Comparison of ENCODE assay signal across 2 cellular contexts in genomic region chr16:3569851-3570250, GRCh38.
A peak's percentile ranks its signal among the peaks of the same experiment; 100 is the strongest.
TF ChIP-seq lines count a peak whose summit lies in the region.

No MANE protein-coding gene starts in this region.

TF ChIP-seq in K562, 482 proteins besides CTCF, POLR2A, EP300 and RAD21:
- TF ChIP-seq ADNP (tag; IDR thresholded peaks at IDR 0.05): 0 out of 2 replicates have a peak, but pooled peaks have one; percentile 36
- TF ChIP-seq PURB (CRISPR knock-in tag; IDR thresholded peaks at IDR 0.05; ENCODE audit: low read depth): no peak
- TF ChIP-seq RBM25 (IDR thresholded peaks at IDR 0.05; ENCODE audit: low read depth, low read length, severe bottlenecking): peak; percentile 82
- TF ChIP-seq ZNF431 (CRISPR knock-in tag; IDR thresholded peaks at IDR 0.05): no peak
- peak; percentile 79 for TF ChIP-seq BCOR (IDR thresholded peaks at IDR 0.05)
- TF ChIP-seq ZNF668 (CRISPR knock-in tag; IDR thresholded peaks at IDR 0.05): no peak
- TF ChIP-seq KDM1A (IDR thresholded peaks at IDR 0.05): peak; percentile 10 to 33; a peak in 1 of 4 replicates
- no peak for TF ChIP-seq ZMIZ1 (IDR thresholded peaks at IDR 0.05; ENCODE audit: low read depth in 2 of 2, low read length in 2 of 2)
- no peak for TF ChIP-seq ETV1 (tag; conservative IDR thresholded peaks at IDR 0.05; ENCODE audit: low read depth)
- no peak for TF ChIP-seq CUX1 (CRISPR knock-in tag; IDR thresholded peaks at IDR 0.05)
- no peak for TF ChIP-seq RBM17 (IDR thresholded peaks at IDR 0.05; ENCODE audit: borderline replicate concordance, low read depth, low read length)
- no peak for TF ChIP-seq U2AF1 (optimal IDR thresholded peaks at IDR 0.05; ENCODE audit: low read depth, low read length)
- TF ChIP-seq ZFP30 (CRISPR knock-in tag; IDR thresholded peaks at IDR 0.05; ENCODE audit: borderline replicate concordance): no peak
- TF ChIP-seq ZBTB1 (CRISPR knock-in tag; IDR thresholded peaks at IDR 0.05; ENCODE audit: borderline replicate concordance, low read depth): no peak
- no peak for TF ChIP-seq JUNB (CRISPR knock-in tag; conservative IDR thresholded peaks at IDR 0.05)
- no peak for TF ChIP-seq YBX1 (IDR thresholded peaks at IDR 0.05)
- TF ChIP-seq ZNF384 (IDR thresholded peaks at IDR 0.05; ENCODE audit: low read depth, low read length): no peak
- no peak for TF ChIP-seq CHCHD3 (CRISPR knock-in tag; IDR thresholded peaks at IDR 0.05)
- TF ChIP-seq CGGBP1 (CRISPR knock-in tag; IDR thresholded peaks at IDR 0.05): no peak
- TF ChIP-seq ZNF224 (CRISPR knock-in tag; IDR thresholded peaks at IDR 0.05): no peak
- TF ChIP-seq NFIX (CRISPR knock-in tag; IDR thresholded peaks at IDR 0.05; ENCODE audit: low read depth): no peak
- TF ChIP-seq SLC30A9 (CRISPR knock-in tag; IDR thresholded peaks at IDR 0.05): no peak
- no peak for TF ChIP-seq HDGF (IDR thresholded peaks at IDR 0.05)
TF ChIP-seq in K562: peak in this region for 4.

TF ChIP-seq in SK-N-SH, 30 proteins besides CTCF, POLR2A, EP300 and RAD21:
- no peak for TF ChIP-seq FOXJ3 (CRISPR knock-in tag; IDR thresholded peaks at IDR 0.05)
- no peak for TF ChIP-seq FOSL2 (IDR thresholded peaks at IDR 0.05; ENCODE audit: borderline replicate concordance, low read depth)
- TF ChIP-seq FOXM1 (IDR thresholded peaks at IDR 0.05; ENCODE audit: low read depth): no peak
- no peak for TF ChIP-seq RXRA (IDR thresholded peaks at IDR 0.05; ENCODE audit: borderline replicate concordance, low read depth)
- no peak for TF ChIP-seq MXI1 (IDR thresholded peaks at IDR 0.05; ENCODE audit: low read depth, low read length)
- no peak for TF ChIP-seq GATA2 (CRISPR knock-in tag; IDR thresholded peaks at IDR 0.05)
- TF ChIP-seq GABPA (IDR thresholded peaks at IDR 0.05; ENCODE audit: low read depth): no peak
- TF ChIP-seq NFIC (IDR thresholded peaks at IDR 0.05; ENCODE audit: borderline replicate concordance): no peak
- TF ChIP-seq SIN3A (IDR thresholded peaks at IDR 0.05; ENCODE audit: borderline replicate concordance, low read depth, low read length): no peak
- no peak for TF ChIP-seq TAF1 (IDR thresholded peaks at IDR 0.05; ENCODE audit: borderline replicate concordance, low read depth, low read length)
- no peak for TF ChIP-seq IRF3 (IDR thresholded peaks at IDR 0.05; ENCODE audit: low read depth, low read length)
- TF ChIP-seq USF1 (IDR thresholded peaks at IDR 0.05; ENCODE audit: borderline replicate concordance, low read depth): no peak
- no peak for TF ChIP-seq NRF1 (IDR thresholded peaks at IDR 0.05; ENCODE audit: low read depth, low read length)
- TF ChIP-seq REST (IDR thresholded peaks at IDR 0.05; ENCODE audit: low read depth, low read length): no peak
- no peak for TF ChIP-seq MEF2A (IDR thresholded peaks at IDR 0.05; ENCODE audit: borderline replicate concordance, low read depth)
- TF ChIP-seq MAX (IDR thresholded peaks at IDR 0.05; ENCODE audit: low read depth): no peak
- no peak for TF ChIP-seq ZBTB33 (IDR thresholded peaks at IDR 0.05; ENCODE audit: borderline replicate concordance, low read depth)
- TF ChIP-seq TCF12 (IDR thresholded peaks at IDR 0.05): no peak
- no peak for TF ChIP-seq USF2 (IDR thresholded peaks at IDR 0.05; ENCODE audit: borderline replicate concordance, low read depth, low read length)
- no peak for TF ChIP-seq CHD2 (IDR thresholded peaks at IDR 0.05; ENCODE audit: low read length, partially characterized antibody)
